8 cellular contexts compared by ENCODE assay signal in genomic region chr19:7500811-7501450, GRCh38. TPM values are rescaled to one million over a fixed set of nuclear protein-coding genes. Genes with fewer than 3 reads are reported as not detected.
DNase-seq lines count a peak whose midpoint lies in the region; ATAC-seq, FAIRE-seq and TF ChIP-seq lines count a peak whose summit lies in the region.

No MANE protein-coding gene starts in this region.

- no peaks in the 10 kb centered on the region for H3K9me1 ChIP-seq in IMR-90 (ENCODE audit: insufficient read depth, low read length)

- peak overlapping the region; percentile 50 for H2AK9ac ChIP-seq in IMR-90 (replicated peaks; ENCODE audit: low read depth, low read length, poor library complexity)

- no peak overlapping the region for H4K5ac ChIP-seq in IMR-90 (ENCODE audit: low read depth, low read length)

- H3K4me3 ChIP-seq in BJ (ENCODE audit: low read depth, low read length) (peak overlapping the region; percentile 39), IMR-90 (ENCODE audit: insufficient read depth, low read depth, low read length) (peak overlapping the region; percentile 49), RWPE2 (ENCODE audit: severe bottlenecking) (peak overlapping the region; percentile 33), GM12878 (no peak overlapping the region), thyroid gland (replicated peaks in 1 of 3) (peak overlapping the region in 1 of 3 donors; percentile 26)

- H4K8ac ChIP-seq in IMR-90 (ENCODE audit: low read depth in 2 of 2, low read length in 2 of 2) = no peak overlapping the region

- POLR2A ChIA-PET in BJ (lab: Charles Lee) (no interaction called here), IMR-90 (lab: Charles Lee; ENCODE audit: unreplicated experiment) (interaction anchor here (0.6 kb wide), 1 partner anchor 23 kb away, joined by 7 read pairs; no protein-coding TSS in a partner anchor), GM12878 (lab: Charles Lee) (interaction anchor here (0.7 kb wide), 1 partner anchor 21 kb away, joined by 4 read pairs; no protein-coding TSS in a partner anchor)

- H3K27me3 ChIP-seq in BJ (ENCODE audit: control insufficient read depth, insufficient read depth, low read length) (peaks cover 4% of the 10 kb centered on the region), IMR-90 (ENCODE audit: control insufficient read depth, insufficient read depth, low read length) (peaks cover 28% of the 10 kb centered on the region), RWPE2 (ENCODE audit: insufficient read depth, poor library complexity, severe bottlenecking) (no peaks in the 10 kb centered on the region), GM12878 (replicated peaks in 1 of 2; ENCODE audit: control insufficient read depth in 2 of 2, insufficient read depth in 2 of 2, low read length in 1 of 2) (no peaks in the 10 kb centered on the region; a peak in 1 of 4 replicates), thyroid gland (no peaks in the 10 kb centered on the region)

- TF ChIP-seq CTCF in BJ (IDR thresholded peaks at IDR 0.05; ENCODE audit: insufficient read depth, low read depth, low read length) (no peak), IMR-90 (conservative IDR thresholded peaks at IDR 0.05; ENCODE audit: low read depth, low read length) (no peak), RWPE2 (IDR thresholded peaks at IDR 0.05; ENCODE audit: poor library complexity, severe bottlenecking) (no peak), GM12878 (IDR thresholded peaks at IDR 0.05 in 2 of 3, conservative IDR thresholded peaks at IDR 0.05 in 1 of 3; ENCODE audit: control insufficient read depth in 2 of 3, extremely low read depth in 1 of 3, insufficient read depth in 1 of 3, low read depth in 3 of 3, low read length in 3 of 3) (no peak), thyroid gland (IDR thresholded peaks at IDR 0.05) (no peak)

- H2BK20ac ChIP-seq in IMR-90 (ENCODE audit: low read depth, low read length) = no peak overlapping the region

- no peak for DNase-seq in BJ (ENCODE audit: low read depth)
- peak; percentile 46 for DNase-seq in IMR-90
- peak; percentile 84 for DNase-seq in RWPE2 (ENCODE audit: low spot score)
- DNase-seq in GM12878 (ENCODE audit: low read depth, low spot score) = no peak
- DNase-seq in inferior parietal cortex (ENCODE audit: extremely low spot score) = peak; percentile 76
- peak; percentile 56 for DNase-seq in stimulated activated CD4-positive, alpha-beta T cell treated with anti-CD3 and anti-CD28 coated beads, Interleukin-12 subunit alpha, Interleukin-12 subunit beta, amount 100 ng/mL, for 4 hours
- no peak for DNase-seq in T1000 (lab: John Stamatoyannopoulos, UW)
- DNase-seq in thyroid gland = no peak

- no peak overlapping the region for H3K23ac ChIP-seq in IMR-90 (ENCODE audit: low read depth, low read length)

- H3K56ac ChIP-seq in IMR-90 (ENCODE audit: extremely low read depth, insufficient read depth, low read length) = no peak overlapping the region

- no peak for TF ChIP-seq EP300 in GM12878 (IDR thresholded peaks at IDR 0.05; ENCODE audit: borderline replicate concordance in 1 of 2, control insufficient read depth in 1 of 2, low read depth in 2 of 2, low read length in 2 of 2)

- H2BK5ac ChIP-seq in IMR-90 (ENCODE audit: low read depth, low read length, poor library complexity, severe bottlenecking) = no peak overlapping the region

- no TSS peak for BruUV-seq in IMR-90 (replicated peaks; lab: Mats Ljungman, UMichigan)
- no TSS peak for BruUV-seq in GM12878 (replicated peaks; lab: Mats Ljungman, UMichigan)

- no peak for TF ChIP-seq POLR2A in IMR-90 (IDR thresholded peaks at IDR 0.05; ENCODE audit: low read depth, low read length)
- peak; percentile 45; the same call in 1 of the 2 replicates for TF ChIP-seq POLR2A in GM12878 (IDR thresholded peaks at IDR 0.05; ENCODE audit: low read depth, low read length)
- no peak for TF ChIP-seq POLR2A in thyroid gland (IDR thresholded peaks at IDR 0.05)

- H2BK15ac ChIP-seq in IMR-90 (ENCODE audit: low read depth, low read length) = no peak overlapping the region

- H3K27ac ChIP-seq in IMR-90 (ENCODE audit: insufficient read depth, low read length) = no peak overlapping the region
- H3K27ac ChIP-seq in RWPE2 (ENCODE audit: poor library complexity, severe bottlenecking) = no peak overlapping the region
- H3K27ac ChIP-seq in GM12878 (ENCODE audit: control insufficient read depth, insufficient read depth) = no peak overlapping the region
- no peak overlapping the region for H3K27ac ChIP-seq in thyroid gland

- no peaks in the 10 kb centered on the region for H3K4me1 ChIP-seq in IMR-90 (ENCODE audit: control insufficient read depth, insufficient read depth, low read length)
- peaks cover 3% of the 10 kb centered on the region for H3K4me1 ChIP-seq in RWPE2 (ENCODE audit: insufficient read depth, poor library complexity, severe bottlenecking)
- no peaks in the 10 kb centered on the region for H3K4me1 ChIP-seq in GM12878 (ENCODE audit: control insufficient read depth, insufficient read depth, low read length)
- H3K4me1 ChIP-seq in thyroid gland = peaks cover 4 to 15% of the 10 kb centered on the region in 2 donors

- H2AFZ ChIP-seq in IMR-90 (replicated peaks; ENCODE audit: low read length, poor library complexity) = peak overlapping the region; percentile 89
- peak overlapping the region; percentile 37 for H2AFZ ChIP-seq in GM12878 (ENCODE audit: control insufficient read depth, low read depth, low read length)

- H3K4me2 ChIP-seq in IMR-90 (ENCODE audit: low read depth, low read length) (peak overlapping the region; percentile 81), GM12878 (ENCODE audit: control insufficient read depth, insufficient read depth) (peak overlapping the region; percentile 66)

- H3K4ac ChIP-seq in IMR-90 (ENCODE audit: low read depth, low read length) = no peak overlapping the region

- H3K79me1 ChIP-seq in IMR-90 (ENCODE audit: low read depth in 1 of 2, low read length in 2 of 2) = no peaks in the 10 kb centered on the region

- FAIRE-seq in GM12878 (lab: Jason Lieb, UNC) = no peak

- ATAC-seq in IMR-90 (ENCODE audit: low read depth) = peak; percentile 59
- ATAC-seq in RWPE2 (ENCODE audit: low read depth) = peak; percentile 66
- no peak for ATAC-seq in GM12878

- no peak overlapping the region for H3K14ac ChIP-seq in IMR-90 (replicated peaks; ENCODE audit: low read depth, low read length)

- H3K9ac ChIP-seq in IMR-90 (ENCODE audit: low read depth, low read length) = no peak overlapping the region
- H3K9ac ChIP-seq in GM12878 (ENCODE audit: control insufficient read depth, insufficient read depth, low read length) = no peak overlapping the region

- intact Hi-C loops in IMR-90 (cut with micrococcal nuclease) (no loop called here), GM12878 (cut with micrococcal nuclease; ENCODE audit: unreplicated experiment) (no loop called here), thyroid gland (cut with DNase I) (no loop called here)

- H3K36me3 ChIP-seq in BJ (ENCODE audit: control insufficient read depth, insufficient read depth, low read length) (no peaks in the 10 kb centered on the region), IMR-90 (ENCODE audit: control insufficient read depth, insufficient read depth, low read length) (no peaks in the 10 kb centered on the region), RWPE2 (ENCODE audit: low read depth) (no peaks in the 10 kb centered on the region), GM12878 (ENCODE audit: control insufficient read depth in 2 of 2, insufficient read depth in 2 of 2, low read length in 1 of 2) (no peaks in the 10 kb centered on the region), thyroid gland (no peaks in the 10 kb centered on the region)

- no peaks in the 10 kb centered on the region for H3K9me3 ChIP-seq in IMR-90 (ENCODE audit: control insufficient read depth, insufficient read depth, low read length)
- no peaks in the 10 kb centered on the region for H3K9me3 ChIP-seq in RWPE2 (ENCODE audit: severe bottlenecking)
- H3K9me3 ChIP-seq in GM12878 (replicated peaks; ENCODE audit: control insufficient read depth, insufficient read depth, low read length) = no peaks in the 10 kb centered on the region
- H3K9me3 ChIP-seq in thyroid gland = no peaks in the 10 kb centered on the region

- dilution Hi-C loops in IMR-90 (cut with HindIII; ENCODE audit: low sequenced_read_pairs, unreplicated experiment) = no loop called here

- H4K91ac ChIP-seq in IMR-90 (ENCODE audit: insufficient read depth, low read depth, low read length) = no peak overlapping the region

- no peak overlapping the region for H2BK120ac ChIP-seq in IMR-90 (ENCODE audit: low read depth, low read length)

- WGBS in IMR-90 (ENCODE audit: extremely low coverage in 2 of 2, insufficient read length in 1 of 2), 2 experiments = 2% methylated on average over 56 of the region's 93 CpGs; no CpG with 5 or more reads in 1 of the 2 experiments
- WGBS in GM12878 (ENCODE audit: insufficient coverage, insufficient replicate concordance, low lambda C conversion rate, missing lambda C conversion rate) = 21% methylated on average over 90 of the region's 93 CpGs
- 4 to 10% methylated on average over 9 to 34 of the region's 93 CpGs for WGBS in thyroid gland, 2 donors

- in situ Hi-C loops in IMR-90 (cut with MboI; ENCODE audit: low sequenced_read_pairs) (no loop called here), GM12878 (cut with MboI) (no loop called here)

- no peak overlapping the region for H2AK5ac ChIP-seq in IMR-90 (ENCODE audit: low read depth, low read length)

- H3K18ac ChIP-seq in IMR-90 (ENCODE audit: low read depth, low read length) = no peak overlapping the region

- no peaks in the 10 kb centered on the region for H3K79me2 ChIP-seq in GM12878 (ENCODE audit: control insufficient read depth, insufficient read depth, low read length)

- no peaks in the 10 kb centered on the region for H4K20me1 ChIP-seq in IMR-90 (ENCODE audit: insufficient read depth, low read length)
- no peaks in the 10 kb centered on the region for H4K20me1 ChIP-seq in GM12878 (ENCODE audit: control insufficient read depth, insufficient read depth)

- CTCF ChIA-PET in BJ (lab: Yijun Ruan, JAX) (interaction anchor here (1.2 kb wide), 1 partner anchor 21 kb away, joined by 3 read pairs; no protein-coding TSS in a partner anchor), IMR-90 (lab: Yijun Ruan, JAX) (no interaction called here), GM12878 (lab: Yijun Ruan, JAX) (no interaction called here)

- SMC1A ChIA-PET in GM12878 (lab: Charles Lee; ENCODE audit: uncharacterized antibody, unreplicated experiment) = no interaction called here

- TF ChIP-seq RAD21 in IMR-90 (IDR thresholded peaks at IDR 0.05; ENCODE audit: low read length) (no peak), GM12878 (IDR thresholded peaks at IDR 0.05; ENCODE audit: insufficient read depth, low read depth, low read length) (no peak)

- RAD21 ChIA-PET in GM12878 (lab: Charles Lee; ENCODE audit: unreplicated experiment) = no interaction called here

RNA-seq across cellular contexts. Expression of gene PEX11G, which starts 12.1 kb away (rescaled TPM):
- 1.9 and 3.8 TPM in 2 replicates for polyA plus RNA-seq in BJ (2011; rRNA removed)
- 0.87 and 1.0 TPM in 2 replicates for polyA minus RNA-seq in BJ (2011; rRNA and poly(A)+ RNA removed)
- total RNA-seq in IMR-90 (2012; rRNA removed) = 0.72 and 1.1 TPM in 2 replicates
- polyA plus RNA-seq in IMR-90 (2012; rRNA removed) = 1.7 and 1.9 TPM in 2 replicates
- polyA plus RNA-seq in IMR-90 (2012; cell fraction: cytosol; rRNA removed) = 2.8 and 3.6 TPM in 2 replicates
- 0.76 and 2.7 TPM in 2 replicates for polyA plus RNA-seq in IMR-90 (2012; cell fraction: nucleus; rRNA removed; ENCODE audit: low replicate concordance)
- total RNA-seq in GM12878 (2013; cell fraction: nucleolus; rRNA removed) = not detected in 2 replicates
- 0.73 and 0.82 TPM in 2 replicates for total RNA-seq in GM12878 (2014; rRNA removed)
- 0.40 and 0.51 TPM in 2 replicates for total RNA-seq in GM12878 (2014; rRNA removed; fragmentation: Illumina TruSeq; extraction: Trizol)
- 1.0 and 1.8 TPM in 2 replicates for total RNA-seq in GM12878 (2021)
- 0.68 TPM for polyA plus RNA-seq in GM12878 (2011; ENCODE audit: low read depth)
- 0.19 and 0.29 TPM in 2 replicates for polyA plus RNA-seq in GM12878 (2011; rRNA removed)
- 1.0 and 1.6 TPM in 2 replicates for polyA plus RNA-seq in GM12878 (2011; cell fraction: cytosol; rRNA removed)
- 1.0 and 1.1 TPM in 2 replicates for polyA plus RNA-seq in GM12878 (2011; cell fraction: nucleus; rRNA removed)
- polyA plus RNA-seq in GM12878 (2012) = 1.1 and 1.2 TPM in 2 replicates
- polyA plus RNA-seq in GM12878 (2014; fragmentation: Illumina TruSeq; extraction: Trizol) = 0.38 TPM in 1 of 2 replicates, not detected in the other
- polyA plus RNA-seq in GM12878 (2014; fragmentation: Nextera tagmentation; extraction: Ambion mirVana) = under 1 TPM in 1 of 2 experiments, not detected in 1; 0.05 TPM
- 1.2 and 1.6 TPM in 2 replicates for polyA plus RNA-seq in GM12878 (2014; rRNA removed)
- 1 to 10 TPM; 1.5 to 1.7 TPM for polyA plus RNA-seq in GM12878 (2016; fragmentation: Nextera tagmentation; extraction: Ambion mirVana)
- polyA minus RNA-seq in GM12878 (2011; rRNA and poly(A)+ RNA removed) = 0.41 TPM in 1 of 2 replicates, not detected in the other
- polyA minus RNA-seq in GM12878 (2011; cell fraction: cytosol; rRNA and poly(A)+ RNA removed) = not detected in 2 replicates
- polyA minus RNA-seq in GM12878 (2011; cell fraction: nucleus; rRNA and poly(A)+ RNA removed) = 0.96 TPM in 1 of 2 replicates, not detected in the other
- total RNA-seq in thyroid gland = 10 to 100 TPM in 1 of 4 donors, 1 to 10 TPM in 3; 2.3 to 11.5 (median 5.5) TPM

RNA-seq across cellular contexts. Expression of gene ZNF358, which starts 15.0 kb away (rescaled TPM):
- polyA plus RNA-seq in BJ (2011; rRNA removed) (25.0 and 43.9 TPM in 2 replicates), IMR-90 (2012; rRNA removed) (30.7 and 34.9 TPM in 2 replicates), GM12878 (2011; rRNA removed) (0.13 and 0.50 TPM in 2 replicates), GM12878 (2014; fragmentation: Illumina TruSeq; extraction: Trizol) (4.1 and 5.5 TPM in 2 replicates), GM12878 (2014; fragmentation: Nextera tagmentation; extraction: Ambion mirVana) (under 1 TPM in 1 of 2 experiments, not detected in 1; 0.09 TPM), GM12878 (2014; rRNA removed) (2.2 and 4.0 TPM in 2 replicates), GM12878 (2016; fragmentation: Nextera tagmentation; extraction: Ambion mirVana) (under 1 TPM; 0.59 to 0.96 TPM)
- 21.4 and 27.4 TPM in 2 replicates for polyA minus RNA-seq in BJ (2011; rRNA and poly(A)+ RNA removed)
- total RNA-seq in IMR-90 (2012; rRNA removed) (5.4 and 9.2 TPM in 2 replicates), GM12878 (2014; rRNA removed) (2.1 and 3.0 TPM in 2 replicates), GM12878 (2014; rRNA removed; fragmentation: Illumina TruSeq; extraction: Trizol) (1.8 and 1.9 TPM in 2 replicates), GM12878 (2021) (4.9 and 6.3 TPM in 2 replicates), thyroid gland (100 to 1,000 TPM in 1 of 4 donors, 10 to 100 TPM in 3; 57.6 to 102 (median 69.5) TPM)
- 43.8 and 60.5 TPM in 2 replicates for polyA plus RNA-seq in IMR-90 (2012; cell fraction: cytosol; rRNA removed)
- polyA plus RNA-seq in IMR-90 (2012; cell fraction: nucleus; rRNA removed; ENCODE audit: low replicate concordance) = 19.3 and 34.2 TPM in 2 replicates
- 2.5 and 3.0 TPM in 2 replicates for total RNA-seq in GM12878 (2013; cell fraction: nucleolus; rRNA removed)
- 2.0 TPM for polyA plus RNA-seq in GM12878 (2011; ENCODE audit: low read depth)
- polyA plus RNA-seq in GM12878 (2011; cell fraction: cytosol; rRNA removed) = 0.89 and 1.5 TPM in 2 replicates
- polyA plus RNA-seq in GM12878 (2011; cell fraction: nucleus; rRNA removed) = 0.43 and 0.63 TPM in 2 replicates
- 7.2 and 7.6 TPM in 2 replicates for polyA plus RNA-seq in GM12878 (2012)
- polyA minus RNA-seq in GM12878 (2011; rRNA and poly(A)+ RNA removed) = 0.15 TPM in 1 of 2 replicates, not detected in the other
- 0.62 TPM in 1 of 2 replicates, not detected in the other for polyA minus RNA-seq in GM12878 (2011; cell fraction: cytosol; rRNA and poly(A)+ RNA removed)
- polyA minus RNA-seq in GM12878 (2011; cell fraction: nucleus; rRNA and poly(A)+ RNA removed) = 0.24 and 0.57 TPM in 2 replicates

RNA-seq across cellular contexts. Expression of gene MCOLN1, which starts 21.5 kb away (rescaled TPM):
- polyA plus RNA-seq in BJ (2011; rRNA removed) (24.6 and 50.6 TPM in 2 replicates), IMR-90 (2012; rRNA removed) (19.6 and 24.3 TPM in 2 replicates), GM12878 (2011; rRNA removed) (2.8 and 6.0 TPM in 2 replicates), GM12878 (2014; fragmentation: Illumina TruSeq; extraction: Trizol) (1.9 and 3.7 TPM in 2 replicates), GM12878 (2014; fragmentation: Nextera tagmentation; extraction: Ambion mirVana) (1 to 10 TPM in 1 of 2 experiments, under 1 TPM in 1; 0.42 to 1.4 TPM), GM12878 (2014; rRNA removed) (13.6 and 15.6 TPM in 2 replicates), GM12878 (2016; fragmentation: Nextera tagmentation; extraction: Ambion mirVana) (10 to 100 TPM; 12.4 to 14.4 TPM)
- 29.6 and 32.6 TPM in 2 replicates for polyA minus RNA-seq in BJ (2011; rRNA and poly(A)+ RNA removed)
- total RNA-seq in IMR-90 (2012; rRNA removed) (2.5 and 3.4 TPM in 2 replicates), GM12878 (2014; rRNA removed) (2.2 and 2.8 TPM in 2 replicates), GM12878 (2014; rRNA removed; fragmentation: Illumina TruSeq; extraction: Trizol) (2.3 and 3.0 TPM in 2 replicates), GM12878 (2021) (10.9 and 13.9 TPM in 2 replicates), thyroid gland (10 to 100 TPM in 3 of 4 donors, 1 to 10 TPM in 1; 9.1 to 25.0 (median 14.5) TPM)
- 13.9 and 26.7 TPM in 2 replicates for polyA plus RNA-seq in IMR-90 (2012; cell fraction: cytosol; rRNA removed)
- polyA plus RNA-seq in IMR-90 (2012; cell fraction: nucleus; rRNA removed; ENCODE audit: low replicate concordance) = 48.5 and 136 TPM in 2 replicates
- 9.1 and 9.6 TPM in 2 replicates for total RNA-seq in GM12878 (2013; cell fraction: nucleolus; rRNA removed)
- polyA plus RNA-seq in GM12878 (2011; ENCODE audit: low read depth) = 2.7 TPM
- 5.7 and 8.7 TPM in 2 replicates for polyA plus RNA-seq in GM12878 (2011; cell fraction: cytosol; rRNA removed)
- 26.1 and 38.4 TPM in 2 replicates for polyA plus RNA-seq in GM12878 (2011; cell fraction: nucleus; rRNA removed)
- polyA plus RNA-seq in GM12878 (2012) = 5.5 and 6.2 TPM in 2 replicates
- polyA minus RNA-seq in GM12878 (2011; rRNA and poly(A)+ RNA removed) = 8.1 and 11.8 TPM in 2 replicates
- polyA minus RNA-seq in GM12878 (2011; cell fraction: cytosol; rRNA and poly(A)+ RNA removed) = 2.9 and 3.7 TPM in 2 replicates
- polyA minus RNA-seq in GM12878 (2011; cell fraction: nucleus; rRNA and poly(A)+ RNA removed) = 3.7 and 7.2 TPM in 2 replicates

RNA-seq across cellular contexts. Expression of gene PNPLA6, which starts 34.6 kb away (rescaled TPM):
- polyA plus RNA-seq in BJ (2011; rRNA removed) = 17.2 and 55.1 TPM in 2 replicates
- 30.2 and 44.1 TPM in 2 replicates for polyA minus RNA-seq in BJ (2011; rRNA and poly(A)+ RNA removed)
- 17.9 and 20.0 TPM in 2 replicates for total RNA-seq in IMR-90 (2012; rRNA removed)
- polyA plus RNA-seq in IMR-90 (2012; rRNA removed) = 52.7 and 55.6 TPM in 2 replicates
- polyA plus RNA-seq in IMR-90 (2012; cell fraction: cytosol; rRNA removed) = 58.3 and 81.7 TPM in 2 replicates
- 105 and 216 TPM in 2 replicates for polyA plus RNA-seq in IMR-90 (2012; cell fraction: nucleus; rRNA removed; ENCODE audit: low replicate concordance)
- 136 and 138 TPM in 2 replicates for total RNA-seq in GM12878 (2013; cell fraction: nucleolus; rRNA removed)
- 47.9 and 56.8 TPM in 2 replicates for total RNA-seq in GM12878 (2014; rRNA removed)
- 18.7 and 19.2 TPM in 2 replicates for total RNA-seq in GM12878 (2014; rRNA removed; fragmentation: Illumina TruSeq; extraction: Trizol)
- total RNA-seq in GM12878 (2021) = 105 and 113 TPM in 2 replicates
- polyA plus RNA-seq in GM12878 (2011; ENCODE audit: low read depth) = 21.5 TPM
- polyA plus RNA-seq in GM12878 (2011; rRNA removed) = 9.2 and 16.3 TPM in 2 replicates
- 26.4 and 32.8 TPM in 2 replicates for polyA plus RNA-seq in GM12878 (2011; cell fraction: cytosol; rRNA removed)
- 99.0 and 144 TPM in 2 replicates for polyA plus RNA-seq in GM12878 (2011; cell fraction: nucleus; rRNA removed)
- polyA plus RNA-seq in GM12878 (2012) = 52.2 and 53.4 TPM in 2 replicates
- 9.4 and 23.2 TPM in 2 replicates for polyA plus RNA-seq in GM12878 (2014; fragmentation: Illumina TruSeq; extraction: Trizol)
- polyA plus RNA-seq in GM12878 (2014; fragmentation: Nextera tagmentation; extraction: Ambion mirVana) = 1 to 10 TPM in 1 of 2 experiments, under 1 TPM in 1; 0.95 to 8.4 TPM
- polyA plus RNA-seq in GM12878 (2014; rRNA removed) = 67.9 and 72.2 TPM in 2 replicates
- 10 to 100 TPM; 64.7 to 65.3 TPM for polyA plus RNA-seq in GM12878 (2016; fragmentation: Nextera tagmentation; extraction: Ambion mirVana)
- polyA minus RNA-seq in GM12878 (2011; rRNA and poly(A)+ RNA removed) = 22.1 and 68.2 TPM in 2 replicates
- polyA minus RNA-seq in GM12878 (2011; cell fraction: cytosol; rRNA and poly(A)+ RNA removed) = 25.2 and 52.8 TPM in 2 replicates
- 45.3 and 83.2 TPM in 2 replicates for polyA minus RNA-seq in GM12878 (2011; cell fraction: nucleus; rRNA and poly(A)+ RNA removed)
- total RNA-seq in thyroid gland = 10 to 100 TPM; 53.2 to 93.9 (median 84.1) TPM

Comparison
In these comparisons a context has a peak if more than half of its experiments do, and no peak if none do; other contexts are left out.
1. DNase-seq: peak in IMR-90 (single experiment), RWPE2 (single experiment), inferior parietal cortex (single experiment) and stimulated activated CD4-positive, alpha-beta T cell treated with anti-CD3 and anti-CD28 coated beads, Interleukin-12 subunit alpha, Interleukin-12 subunit beta, amount 100 ng/mL, for 4 hours (single experiment); none in BJ (single experiment), GM12878 (single experiment), T1000 (single experiment) and thyroid gland (0 of 2).